20 cellular contexts compared by ENCODE assay signal in genomic region chr6:107764684-107765460, GRCh38. TPM values are rescaled to one million over a fixed set of nuclear protein-coding genes. Genes with fewer than 3 reads are reported as not detected.
DNase-seq lines count a peak whose midpoint lies in the region; ATAC-seq and TF ChIP-seq lines count a peak whose summit lies in the region.
"Had no signal": no experiment of that assay in that cellular context is flagged by ENCODE, and none has a peak within 500 bp of the region (broad histone marks: within the 10 kb centered on the region; RNA-seq: fewer than 3 reads in every experiment).

No MANE protein-coding gene starts in this region.

- H3K4me3 Mint-ChIP-seq in activated T-cell treated with anti-CD3 and anti-CD28 coated beads, Interleukin-2, amount 50 U/mL, for 24 hours = no peak overlapping the region
- H3K4me3 Mint-ChIP-seq in stimulated activated naive CD8-positive, alpha-beta T cell treated with anti-CD3 and anti-CD28 coated beads, Interleukin-15, Interleukin-2, amounts not matched to agents 100 ng/mL and 50 ng/mL, for 24 hours = no peak overlapping the region
- no peak overlapping the region for H3K4me3 Mint-ChIP-seq in type B pancreatic cell

- no peak for ATAC-seq in stimulated activated naive CD8-positive, alpha-beta T cell treated with anti-CD3 and anti-CD28 coated beads, Interleukin-15, Interleukin-2, amounts not matched to agents 100 U/mL and 50 U/mL, for 24 hours
- ATAC-seq in HG03175 (IDR thresholded peaks at IDR 0.05; ENCODE audit: unreplicated experiment) = no peak
- ATAC-seq: Right ventricle myocardium inferior had no signal

- H3K27me3 Mint-ChIP-seq in activated T-cell treated with anti-CD3 and anti-CD28 coated beads, Interleukin-2, amount 50 U/mL, for 24 hours = no peaks in the 10 kb centered on the region
- no peaks in the 10 kb centered on the region for H3K27me3 Mint-ChIP-seq in stimulated activated naive CD8-positive, alpha-beta T cell treated with anti-CD3 and anti-CD28 coated beads, Interleukin-15, Interleukin-2, amounts not matched to agents 100 ng/mL and 50 ng/mL, for 24 hours
- no peaks in the 10 kb centered on the region for H3K27me3 Mint-ChIP-seq in type B pancreatic cell

- TF ChIP-seq CTCF in type B pancreatic cell (conservative IDR thresholded peaks at IDR 0.05) = no peak

- peak overlapping the region; percentile 39 for H3K27ac Mint-ChIP-seq in activated T-cell treated with anti-CD3 and anti-CD28 coated beads, Interleukin-2, amount 50 U/mL, for 24 hours
- H3K27ac Mint-ChIP-seq in stimulated activated naive CD8-positive, alpha-beta T cell treated with anti-CD3 and anti-CD28 coated beads, Interleukin-15, Interleukin-2, amounts not matched to agents 100 ng/mL and 50 ng/mL, for 24 hours = peak overlapping the region; percentile 74
- H3K27ac Mint-ChIP-seq in type B pancreatic cell = no peak overlapping the region

- DNase-seq in activated T-cell treated with anti-CD3 and anti-CD28 coated beads, Interleukin-2, amount 50 U/mL, for 24 hours = no peak
- no peak for DNase-seq in activated T-cell treated with anti-CD3 and anti-CD28 coated beads, Interleukin-2, amount 50 U/mL, for 1 hour
- DNase-seq in stimulated activated naive CD8-positive, alpha-beta T cell treated with anti-CD3 and anti-CD28 coated beads, Interleukin-15, Interleukin-2, amounts not matched to agents 100 U/mL and 50 U/mL, for 24 hours = no peak
- DNase-seq in islet precursor cell = peak; percentile 34
- no peak for DNase-seq in type B pancreatic cell (ENCODE audit: extremely low spot score, unreplicated experiment)
- DNase-seq: DMS153, MM.1S, NCI-H1694 treated with DMSO at 0.1 percent for 48 hours, NCI-H2081, NCI-H2227 treated with DMSO at 0.1 percent for 48 hours, NCI-H526 treated with DMSO at 0.1 percent for 48 hours, PC-9 had no signal

- peaks cover 14% of the 10 kb centered on the region for H3K9me3 Mint-ChIP-seq in activated T-cell treated with anti-CD3 and anti-CD28 coated beads, Interleukin-2, amount 50 U/mL, for 24 hours
- peaks cover 9% of the 10 kb centered on the region for H3K9me3 Mint-ChIP-seq in stimulated activated naive CD8-positive, alpha-beta T cell treated with anti-CD3 and anti-CD28 coated beads, Interleukin-15, Interleukin-2, amounts not matched to agents 100 ng/mL and 50 ng/mL, for 24 hours
- peaks cover 3% of the 10 kb centered on the region for H3K9me3 Mint-ChIP-seq in type B pancreatic cell

- peaks cover 28% of the 10 kb centered on the region for H3K4me1 Mint-ChIP-seq in activated T-cell treated with anti-CD3 and anti-CD28 coated beads, Interleukin-2, amount 50 U/mL, for 24 hours (ENCODE audit: low read depth)
- H3K4me1 Mint-ChIP-seq in stimulated activated naive CD8-positive, alpha-beta T cell treated with anti-CD3 and anti-CD28 coated beads, Interleukin-15, Interleukin-2, amounts not matched to agents 100 ng/mL and 50 ng/mL, for 24 hours (ENCODE audit: low read depth) = peaks cover 15% of the 10 kb centered on the region
- H3K4me1 Mint-ChIP-seq in type B pancreatic cell (ENCODE audit: unreplicated experiment) = no peaks in the 10 kb centered on the region

- H3K36me3 Mint-ChIP-seq in activated T-cell treated with anti-CD3 and anti-CD28 coated beads, Interleukin-2, amount 50 U/mL, for 24 hours (ENCODE audit: low read depth) = peaks cover 31% of the 10 kb centered on the region
- H3K36me3 Mint-ChIP-seq in stimulated activated naive CD8-positive, alpha-beta T cell treated with anti-CD3 and anti-CD28 coated beads, Interleukin-15, Interleukin-2, amounts not matched to agents 100 ng/mL and 50 ng/mL, for 24 hours (ENCODE audit: low read depth) = peaks cover 32% of the 10 kb centered on the region
- no peaks in the 10 kb centered on the region for H3K36me3 Mint-ChIP-seq in type B pancreatic cell

RNA-seq across cellular contexts. Expression of gene SCML4, which starts 59.2 kb away (rescaled TPM):
- total RNA-seq in type B pancreatic cell (ENCODE audit: low replicate concordance) = 0.33 and 0.43 TPM in 2 replicates
- total RNA-seq: A172, H1, IMR-90, NCI-H460, PC-9, RPMI7951 had no signal
